In genomic region chr11:28110839-28111235, GRCh38 we compare ENCODE assay signal across 8 cellular contexts. TPM values are rescaled to one million over a fixed set of nuclear protein-coding genes. Genes with fewer than 3 reads are reported as not detected.
DNase-seq lines count a peak whose midpoint lies in the region; ATAC-seq and TF ChIP-seq lines count a peak whose summit lies in the region.

No MANE protein-coding gene starts in this region.

- peak overlapping the region; percentile 99 for H3K4me3 Mint-ChIP-seq in activated T-cell treated with anti-CD3 and anti-CD28 coated beads, Interleukin-2, amount 50 U/mL, for 4 hours

- H3K36me3 ChIP-seq in adipocyte (ENCODE audit: control insufficient read depth, insufficient read depth, low read length, severe bottlenecking) (peaks cover 13% of the 10 kb centered on the region), transverse colon (no peaks in the 10 kb centered on the region)

- no peaks in the 10 kb centered on the region for H3K9me3 ChIP-seq in adipocyte (ENCODE audit: control insufficient read depth, low read length)
- H3K9me3 ChIP-seq in transverse colon: no peaks in the 10 kb centered on the region

- no peak for TF ChIP-seq EP300 in transverse colon (IDR thresholded peaks at IDR 0.05; ENCODE audit: low read depth)

- H3K27me3 ChIP-seq in adipocyte (replicated peaks; ENCODE audit: control insufficient read depth, insufficient read depth, low read length) (no peaks in the 10 kb centered on the region), transverse colon (no peaks in the 10 kb centered on the region)

- H3K27ac ChIP-seq in transverse colon: peak overlapping the region; percentile 86 to 95 (median 89)

- no peak for TF ChIP-seq POLR2A in transverse colon (IDR thresholded peaks at IDR 0.05)

- H3K4me1 ChIP-seq in adipocyte (ENCODE audit: control insufficient read depth, insufficient read depth, low read length) (peaks cover 24% of the 10 kb centered on the region), transverse colon (peaks cover 7 to 40% (median 27%) of the 10 kb centered on the region in 4 donors)

- ATAC-seq in activated T-cell treated with anti-CD3 and anti-CD28 coated beads, Interleukin-2, amount 50 U/mL, for 4 hours: no peak
- ATAC-seq in esophagus mucosa: no peak
- no peak for ATAC-seq in GM21825 (IDR thresholded peaks at IDR 0.05; ENCODE audit: unreplicated experiment)

- no peaks in the 10 kb centered on the region for H3K27me3 Mint-ChIP-seq in activated T-cell treated with anti-CD3 and anti-CD28 coated beads, Interleukin-2, amount 50 U/mL, for 4 hours (ENCODE audit: low read depth)

- peak overlapping the region; percentile 93 for H3K9ac ChIP-seq in adipocyte (ENCODE audit: low read length)

- H3K9me3 Mint-ChIP-seq in activated T-cell treated with anti-CD3 and anti-CD28 coated beads, Interleukin-2, amount 50 U/mL, for 4 hours: no peaks in the 10 kb centered on the region

- in situ Hi-C loops in transverse colon (cut with MboI; ENCODE audit: low pct_ligation_motif_present in 1 of 4, low pct_unique_long_range_greater_than_20kb in 1 of 4, low sequenced_read_pairs in 3 of 4): no loop called here

- TF ChIP-seq CTCF in transverse colon (IDR thresholded peaks at IDR 0.05): no peak

- H3K4me1 Mint-ChIP-seq in activated T-cell treated with anti-CD3 and anti-CD28 coated beads, Interleukin-2, amount 50 U/mL, for 4 hours (ENCODE audit: low read depth): peaks cover 50% of the 10 kb centered on the region

- peaks cover 6% of the 10 kb centered on the region for H3K36me3 Mint-ChIP-seq in activated T-cell treated with anti-CD3 and anti-CD28 coated beads, Interleukin-2, amount 50 U/mL, for 4 hours (ENCODE audit: insufficient read depth)

- H3K4me3 ChIP-seq in adipocyte (ENCODE audit: low read length): peak overlapping the region; percentile 96
- H3K4me3 ChIP-seq in transverse colon: peak overlapping the region; percentile 55 to 88 (median 71)

- no peak for DNase-seq in activated T-cell treated with anti-CD3 and anti-CD28 coated beads, Interleukin-2, amount 50 U/mL, for 4 hours
- DNase-seq in activated T-cell treated with anti-CD3 and anti-CD28 coated beads for 4 hours: no peak
- DNase-seq in adipocyte (ENCODE audit: low read depth): peak; percentile 42
- DNase-seq in left kidney (ENCODE audit: low read depth, low spot score): peak; percentile 31
- no peak for DNase-seq in transverse colon
- DNase-seq in NK-92 treated with Interleukin-12 subunit alpha and Interleukin-12 subunit beta, amount 100 ng/mL, for 24 hours (lab: John Stamatoyannopoulos, UW): no peak

- intact Hi-C loops in transverse colon (cut with DNase I; ENCODE audit: low total_unique reads): no loop called here

RNA-seq across cellular contexts. Expression of gene METTL15, which starts 2.6 kb away (rescaled TPM):
- 10 to 100 TPM in 2 of 3 donors, 1 to 10 TPM in 1; 8.1 to 10.9 (median 10.2) TPM for total RNA-seq in activated T-cell treated with anti-CD3 and anti-CD28 coated beads, Interleukin-2, amount 50 U/mL, for 4 hours
- total RNA-seq in transverse colon (10 to 100 TPM in 3 of 4 donors, 1 to 10 TPM in 1; 9.2 to 22.5 (median 19.2) TPM), esophagus mucosa (9.5 TPM)

RNA-seq across cellular contexts. Expression of gene KIF18A, which starts 2.9 kb away (rescaled TPM):
- 1 to 10 TPM; 2.8 to 4.0 (median 2.9) TPM for total RNA-seq in activated T-cell treated with anti-CD3 and anti-CD28 coated beads, Interleukin-2, amount 50 U/mL, for 4 hours
- total RNA-seq in transverse colon: 1 to 10 TPM in 1 of 4 donors, under 1 TPM in 3; 0.20 to 1.8 (median 0.43) TPM
- 5.4 TPM for total RNA-seq in esophagus mucosa

Comparison
In these comparisons a context has a peak if more than half of its experiments do, and no peak if none do; other contexts are left out.
1. DNase-seq: peak in adipocyte (single experiment) and left kidney (single experiment); none in activated T-cell treated with anti-CD3 and anti-CD28 coated beads, Interleukin-2, amount 50 U/mL, for 4 hours (single experiment), activated T-cell treated with anti-CD3 and anti-CD28 coated beads for 4 hours (single experiment), transverse colon (single experiment) and NK-92 treated with Interleukin-12 subunit alpha and Interleukin-12 subunit beta, amount 100 ng/mL, for 24 hours (single experiment).